18 cellular contexts compared by ENCODE assay signal in the genomic region with DNA sequence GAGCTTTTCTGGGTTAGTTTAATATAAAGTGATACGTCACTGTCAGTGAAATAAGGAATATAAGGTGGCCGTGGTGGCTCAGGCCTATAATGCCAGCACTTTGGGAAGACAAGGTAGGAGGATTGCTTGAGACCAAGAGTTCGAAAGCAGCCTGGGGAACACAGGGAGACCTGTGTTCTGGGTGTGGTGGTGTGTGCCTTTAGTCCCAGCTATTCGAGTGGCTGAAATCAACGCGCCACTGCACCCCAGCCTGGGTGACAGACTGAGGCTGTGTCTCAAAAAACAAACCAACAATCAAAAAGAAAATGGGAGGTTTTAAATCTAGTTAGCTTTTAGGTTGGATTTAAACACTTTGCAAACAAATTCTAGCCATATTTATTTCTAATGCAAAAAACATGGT.
"Had no signal": no experiment of that assay in that cellular context is flagged by ENCODE, and none has a peak within 500 bp of the region (broad histone marks: within the 10 kb centered on the region; RNA-seq: fewer than 3 reads in every experiment).

No MANE protein-coding gene starts in this region.

- H3K4me1 ChIP-seq: testis had no signal

- DNase-seq: cortex of kidney; effector CD8-positive, alpha-beta T cell; gastrocnemius medialis; glutamatergic neuron; left ventricle myocardium inferior; lower lobe of right lung; naive thymus-derived CD4-positive, alpha-beta T cell; posterior cingulate gyrus; stimulated activated CD4-positive, alpha-beta T cell treated with anti-CD3 and anti-CD28 coated beads, Interleukin-2, amount 100 ng/mL, for 24 hours; stimulated activated CD4-positive, alpha-beta T cell treated with anti-CD3 and anti-CD28 coated beads, Interleukin-4, amount 100 ng/mL, for 4 hours; stimulated activated naive B cell treated with anti-CD40 and anti-IgM and Interleukin-4, amounts not matched to agents 10 μg/mL and 1 μg/mL and 100 μg/mL, for 72 hours; stimulated activated naive CD8-positive, alpha-beta T cell treated with anti-CD3 and anti-CD28 coated beads, Interleukin-15, amount 100 ng/mL, for 72 hours; testis; transverse colon had no signal

- H3K27me3 Mint-ChIP-seq: memory B cell; naive thymus-derived CD4-positive, alpha-beta T cell; stimulated activated naive B cell treated with anti-CD40 and anti-IgM and Interleukin-4, amounts not matched to agents 10 μg/mL and 1 μg/mL and 100 μg/mL, for 72 hours; stimulated activated naive CD8-positive, alpha-beta T cell treated with anti-CD3 and anti-CD28 coated beads, Interleukin-15, amount 100 ng/mL, for 72 hours had no signal

- H3K27me3 ChIP-seq: dorsolateral prefrontal cortex, esophagus muscularis mucosa, gastrocnemius medialis, testis, transverse colon had no signal

- H3K27ac Mint-ChIP-seq: stimulated activated naive B cell treated with anti-CD40 and anti-IgM and Interleukin-4, amounts not matched to agents 10 μg/mL and 1 μg/mL and 100 μg/mL, for 72 hours had no signal

- H3K27ac ChIP-seq: esophagus muscularis mucosa, gastrocnemius medialis, left ventricle myocardium inferior, lower lobe of right lung, testis, transverse colon had no signal

- H3K36me3 ChIP-seq: left ventricle myocardium inferior had no signal

- H3K9me3 Mint-ChIP-seq: memory B cell; naive thymus-derived CD4-positive, alpha-beta T cell; stimulated activated naive B cell treated with anti-CD40 and anti-IgM and Interleukin-4, amounts not matched to agents 10 μg/mL and 1 μg/mL and 100 μg/mL, for 72 hours; stimulated activated naive CD8-positive, alpha-beta T cell treated with anti-CD3 and anti-CD28 coated beads, Interleukin-15, amount 100 ng/mL, for 72 hours had no signal

- ATAC-seq: gastrocnemius medialis; lower lobe of right lung; naive thymus-derived CD4-positive, alpha-beta T cell; sciatic nerve; stimulated activated naive B cell treated with anti-CD40 and anti-IgM and Interleukin-4, amounts not matched to agents 10 μg/mL and 1 μg/mL and 100 μg/mL, for 72 hours; stimulated activated naive CD8-positive, alpha-beta T cell treated with anti-CD3 and anti-CD28 coated beads, Interleukin-15, amount 100 ng/mL, for 72 hours had no signal

- H3K4me3 Mint-ChIP-seq: memory B cell; naive thymus-derived CD4-positive, alpha-beta T cell; stimulated activated naive B cell treated with anti-CD40 and anti-IgM and Interleukin-4, amounts not matched to agents 10 μg/mL and 1 μg/mL and 100 μg/mL, for 72 hours; stimulated activated naive CD8-positive, alpha-beta T cell treated with anti-CD3 and anti-CD28 coated beads, Interleukin-15, amount 100 ng/mL, for 72 hours had no signal

- H3K9me3 ChIP-seq: esophagus muscularis mucosa, gastrocnemius medialis, left ventricle myocardium inferior, lower lobe of right lung, testis, transverse colon had no signal

- H3K4me3 ChIP-seq: dorsolateral prefrontal cortex, esophagus muscularis mucosa, gastrocnemius medialis, left ventricle myocardium inferior, lower lobe of right lung, testis, transverse colon had no signal
